1 cellular context compared by ENCODE assay signal in genomic region chr2:71277159-71277498, GRCh38.
TF ChIP-seq lines count a peak whose summit lies in the region.

No MANE protein-coding gene starts in this region.

TF ChIP-seq in IMR-90, 13 proteins besides CTCF, POLR2A, EP300 and RAD21 (continued from another document):
- no peak for TF ChIP-seq MXI1 (IDR thresholded peaks at IDR 0.05; ENCODE audit: borderline replicate concordance, low read depth, low read length)
- no peak for TF ChIP-seq SMC3 (IDR thresholded peaks at IDR 0.05; ENCODE audit: low read depth, low read length)
- TF ChIP-seq MAFK (IDR thresholded peaks at IDR 0.05; ENCODE audit: low read depth, low read length), result no peak
